1 cellular context compared by ENCODE assay signal in the genomic region with DNA sequence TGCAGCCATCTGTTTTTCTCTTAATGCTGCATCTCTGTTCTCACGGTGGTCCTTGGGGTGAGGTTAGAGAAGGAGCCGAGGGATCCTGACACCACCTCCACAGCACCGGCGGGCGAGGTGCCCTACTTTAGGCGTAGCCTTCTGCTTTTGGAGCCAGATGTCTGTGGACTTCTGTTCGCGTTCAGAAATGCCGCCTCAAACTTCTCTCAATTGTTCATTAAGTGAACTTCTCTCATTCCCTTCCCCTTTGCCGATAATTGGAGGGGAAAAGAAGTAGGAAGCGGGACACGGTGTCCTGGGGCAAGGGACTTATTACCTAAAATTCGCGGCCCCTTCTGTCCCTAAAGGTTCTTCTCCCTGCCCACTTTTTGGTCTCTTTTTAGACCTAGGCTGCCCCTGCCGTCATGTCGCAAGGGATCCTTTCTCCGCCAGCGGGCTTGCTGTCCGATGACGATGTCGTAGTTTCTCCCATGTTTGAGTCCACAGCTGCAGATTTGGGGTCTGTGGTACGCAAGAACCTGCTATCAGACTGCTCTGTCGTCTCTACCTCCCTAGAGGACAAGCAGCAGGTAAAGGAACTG.
TF ChIP-seq lines count a peak whose summit lies in the region.

No MANE protein-coding gene starts in this region.

TF ChIP-seq in GM23338, 12 proteins besides CTCF, POLR2A, EP300 and RAD21 (continued from another document):
- TF ChIP-seq, protein P1, sequence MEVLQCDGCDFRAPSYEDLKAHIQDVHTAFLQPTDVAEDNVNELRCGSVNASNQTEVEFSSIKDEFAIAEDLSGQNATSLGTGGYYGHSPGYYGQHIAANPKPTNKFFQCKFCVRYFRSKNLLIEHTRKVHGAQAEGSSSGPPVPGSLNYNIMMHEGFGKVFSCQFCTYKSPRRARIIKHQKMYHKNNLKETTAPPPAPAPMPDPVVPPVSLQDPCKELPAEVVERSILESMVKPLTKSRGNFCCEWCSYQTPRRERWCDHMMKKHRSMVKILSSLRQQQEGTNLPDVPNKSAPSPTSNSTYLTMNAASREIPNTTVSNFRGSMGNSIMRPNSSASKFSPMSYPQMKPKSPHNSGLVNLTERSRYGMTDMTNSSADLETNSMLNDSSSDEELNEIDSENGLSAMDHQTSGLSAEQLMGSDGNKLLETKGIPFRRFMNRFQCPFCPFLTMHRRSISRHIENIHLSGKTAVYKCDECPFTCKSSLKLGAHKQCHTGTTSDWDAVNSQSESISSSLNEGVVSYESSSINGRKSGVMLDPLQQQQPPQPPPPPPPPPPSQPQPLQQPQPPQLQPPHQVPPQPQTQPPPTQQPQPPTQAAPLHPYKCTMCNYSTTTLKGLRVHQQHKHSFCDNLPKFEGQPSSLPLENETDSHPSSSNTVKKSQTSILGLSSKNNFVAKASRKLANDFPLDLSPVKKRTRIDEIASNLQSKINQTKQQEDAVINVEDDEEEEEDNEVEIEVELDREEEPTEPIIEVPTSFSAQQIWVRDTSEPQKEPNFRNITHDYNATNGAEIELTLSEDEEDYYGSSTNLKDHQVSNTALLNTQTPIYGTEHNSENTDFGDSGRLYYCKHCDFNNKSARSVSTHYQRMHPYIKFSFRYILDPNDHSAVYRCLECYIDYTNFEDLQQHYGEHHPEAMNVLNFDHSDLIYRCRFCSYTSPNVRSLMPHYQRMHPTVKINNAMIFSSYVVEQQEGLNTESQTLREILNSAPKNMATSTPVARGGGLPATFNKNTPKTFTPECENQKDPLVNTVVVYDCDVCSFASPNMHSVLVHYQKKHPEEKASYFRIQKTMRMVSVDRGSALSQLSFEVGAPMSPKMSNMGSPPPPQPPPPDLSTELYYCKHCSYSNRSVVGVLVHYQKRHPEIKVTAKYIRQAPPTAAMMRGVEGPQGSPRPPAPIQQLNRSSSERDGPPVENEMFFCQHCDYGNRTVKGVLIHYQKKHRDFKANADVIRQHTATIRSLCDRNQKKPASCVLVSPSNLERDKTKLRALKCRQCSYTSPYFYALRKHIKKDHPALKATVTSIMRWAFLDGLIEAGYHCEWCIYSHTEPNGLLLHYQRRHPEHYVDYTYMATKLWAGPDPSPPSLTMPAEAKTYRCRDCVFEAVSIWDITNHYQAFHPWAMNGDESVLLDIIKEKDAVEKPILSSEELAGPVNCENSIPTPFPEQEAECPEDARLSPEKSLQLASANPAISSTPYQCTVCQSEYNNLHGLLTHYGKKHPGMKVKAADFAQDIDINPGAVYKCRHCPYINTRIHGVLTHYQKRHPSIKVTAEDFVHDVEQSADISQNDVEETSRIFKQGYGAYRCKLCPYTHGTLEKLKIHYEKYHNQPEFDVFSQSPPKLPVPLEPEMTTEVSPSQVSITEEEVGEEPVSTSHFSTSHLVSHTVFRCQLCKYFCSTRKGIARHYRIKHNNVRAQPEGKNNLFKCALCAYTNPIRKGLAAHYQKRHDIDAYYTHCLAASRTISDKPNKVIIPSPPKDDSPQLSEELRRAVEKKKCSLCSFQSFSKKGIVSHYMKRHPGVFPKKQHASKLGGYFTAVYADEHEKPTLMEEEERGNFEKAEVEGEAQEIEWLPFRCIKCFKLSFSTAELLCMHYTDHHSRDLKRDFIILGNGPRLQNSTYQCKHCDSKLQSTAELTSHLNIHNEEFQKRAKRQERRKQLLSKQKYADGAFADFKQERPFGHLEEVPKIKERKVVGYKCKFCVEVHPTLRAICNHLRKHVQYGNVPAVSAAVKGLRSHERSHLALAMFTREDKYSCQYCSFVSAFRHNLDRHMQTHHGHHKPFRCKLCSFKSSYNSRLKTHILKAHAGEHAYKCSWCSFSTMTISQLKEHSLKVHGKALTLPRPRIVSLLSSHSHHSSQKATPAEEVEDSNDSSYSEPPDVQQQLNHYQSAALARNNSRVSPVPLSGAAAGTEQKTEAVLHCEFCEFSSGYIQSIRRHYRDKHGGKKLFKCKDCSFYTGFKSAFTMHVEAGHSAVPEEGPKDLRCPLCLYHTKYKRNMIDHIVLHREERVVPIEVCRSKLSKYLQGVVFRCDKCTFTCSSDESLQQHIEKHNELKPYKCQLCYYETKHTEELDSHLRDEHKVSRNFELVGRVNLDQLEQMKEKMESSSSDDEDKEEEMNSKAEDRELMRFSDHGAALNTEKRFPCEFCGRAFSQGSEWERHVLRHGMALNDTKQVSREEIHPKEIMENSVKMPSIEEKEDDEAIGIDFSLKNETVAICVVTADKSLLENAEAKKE (CRISPR knock-in tag; IDR thresholded peaks at IDR 0.05) = no peak
TF ChIP-seq in GM23338: peak in this region for 0.
